In genomic region chr2:219171231-219171651, GRCh38 we compare ENCODE assay signal across 8 cellular contexts. TPM values are rescaled to one million over a fixed set of nuclear protein-coding genes. Genes with fewer than 3 reads are reported as not detected.
A peak's percentile ranks its signal among the peaks of the same experiment; 100 is the strongest.
DNase-seq lines count a peak whose midpoint lies in the region; ATAC-seq, FAIRE-seq and TF ChIP-seq lines count a peak whose summit lies in the region.

No MANE protein-coding gene starts in this region.

- peaks cover 33% of the 10 kb centered on the region for H3K4me1 ChIP-seq in HepG2 (ENCODE audit: insufficient read depth, low read length)

- TF ChIP-seq CTCF in HL-60 (IDR thresholded peaks at IDR 0.05; ENCODE audit: insufficient read depth, low read length) (peak; percentile 70), choroid plexus epithelial cell (conservative IDR thresholded peaks at IDR 0.05; ENCODE audit: low read depth, low read length) (peak; percentile 80), HepG2 (CRISPR knock-in tag; IDR thresholded peaks at IDR 0.05) (peak; percentile 72)

- POLR2A ChIA-PET in HepG2 (lab: Yijun Ruan, JAX) = interaction anchor here (0.8 to 10.4 kb wide), 7 partner anchors 11 to 216 kb away, joined by 3 to 227 read pairs (median 6); partner anchors contain the start of genes ANKZF1, ATG9A, DNPEP and GLB1L

- no peak overlapping the region for H3K27ac ChIP-seq in HL-60 (replicated peaks)
- H3K27ac ChIP-seq in HepG2 (ENCODE audit: extremely low read length, insufficient read depth, low read length) = no peak overlapping the region

- FAIRE-seq in HepG2 (lab: Jason Lieb, UNC) = peak; percentile 83

- in situ Hi-C loops in HepG2 (cut with HindIII; ENCODE audit: extremely low pct_ligation_motif_present, low pct_unique_long_range_greater_than_20kb) = loop anchor here (5.0 kb wide), 2 partner anchors 36 to 126 kb away; partner anchors contain the start of gene ZFAND2B

- no peak for TF ChIP-seq POLR2A in HepG2 (IDR thresholded peaks at IDR 0.05; ENCODE audit: insufficient read depth in 1 of 2, low read depth in 2 of 2, low read length in 2 of 2)

- H3K36me3 ChIP-seq in HepG2 (replicated peaks in 1 of 2; ENCODE audit: control insufficient read depth in 1 of 2, insufficient read depth in 2 of 2, low read length in 2 of 2) = peaks cover 7 to 23% of the 10 kb centered on the region in 2 experiments

- 67% methylated on average over 6 of the region's 6 CpGs for WGBS in HepG2 (ENCODE audit: low lambda C conversion rate)

- intact Hi-C loops in HepG2 (cut with micrococcal nuclease; ENCODE audit: unreplicated experiment) = loop anchor here (1.0 kb wide), 2 partner anchors 40 to 127 kb away; no protein-coding TSS in a partner anchor

- TF ChIP-seq RAD21 in HepG2 (CRISPR knock-in tag; IDR thresholded peaks at IDR 0.05) = peak; percentile 58

- peak; percentile 54 for ATAC-seq in HepG2

- no peak for TF ChIP-seq EP300 in HepG2 (IDR thresholded peaks at IDR 0.05; ENCODE audit: low read depth in 2 of 2, low read length in 2 of 2)
- TF ChIP-seq EP300 in HepG2 (CRISPR knock-in tag; IDR thresholded peaks at IDR 0.05; ENCODE audit: borderline replicate concordance) = no peak

- BruUV-seq in HepG2 (replicated peaks; lab: Mats Ljungman, UMichigan) = no TSS peak

- H3K27me3 ChIP-seq in HL-60 (ENCODE audit: insufficient read depth, poor library complexity, severe bottlenecking) (no peaks in the 10 kb centered on the region), HepG2 (ENCODE audit: control insufficient read depth in 1 of 2, insufficient read depth in 2 of 2, low read length in 2 of 2) (peaks cover 0 to 2% of the 10 kb centered on the region in 2 experiments; a peak in 1 of 5 replicates)

- H3K9me3 ChIP-seq in HepG2 (ENCODE audit: low read length) = no peaks in the 10 kb centered on the region

- CTCF ChIA-PET in HepG2 (lab: Yijun Ruan, JAX; ENCODE audit: low intra/inter-chr PET ratio, low total read pairs) = interaction anchor here (1.3 to 2.4 kb wide), 5 partner anchors 11 to 127 kb away, joined by 5 to 17 read pairs (median 11); partner anchors contain the start of gene NHEJ1

- peaks cover 8% of the 10 kb centered on the region for H3K79me2 ChIP-seq in HepG2 (ENCODE audit: insufficient read depth, low read length)

- no peaks in the 10 kb centered on the region for H4K20me1 ChIP-seq in HepG2 (ENCODE audit: insufficient read depth, low read length)

- no peak overlapping the region for H2AFZ ChIP-seq in HepG2 (ENCODE audit: low read length)

- no peak overlapping the region for H3K9ac ChIP-seq in HepG2 (ENCODE audit: insufficient read depth, low read depth, low read length)

- H3K4me2 ChIP-seq in HepG2 (ENCODE audit: low read depth, low read length) = no peak overlapping the region

- DNase-seq in DMS 273 (lab: John Stamatoyannopoulos, UW; ENCODE audit: unreplicated experiment) = peak; percentile 83
- DNase-seq in DMS 273 treated with DMSO at 0.1 percent for 48 hours (lab: John Stamatoyannopoulos, UW) = no peak
- peak in 1 of 2 experiments; percentile 46 for DNase-seq in HL-60 (ENCODE audit: low read depth in 1 of 2, low spot score in 1 of 2)
- peak; percentile 55 for DNase-seq in SK-N-DZ (ENCODE audit: low spot score)
- peak; percentile 88 for DNase-seq in choroid plexus epithelial cell (ENCODE audit: low read depth)
- DNase-seq in HepG2 (ENCODE audit: low spot score) = peak; percentile 62
- DNase-seq in stromal cell of bone marrow (ENCODE audit: low read depth) = peak; percentile 94
- no peak for DNase-seq in GF-D8 (lab: John Stamatoyannopoulos, UW)

- H3K4me3 ChIP-seq in HL-60 (replicated peaks; ENCODE audit: insufficient read depth, low read length) (no peak overlapping the region), choroid plexus epithelial cell (ENCODE audit: low read depth, low read length) (no peak overlapping the region), HepG2 (replicated peaks in 1 of 3; ENCODE audit: insufficient read depth in 1 of 3, low read depth in 2 of 3, low read length in 3 of 3) (no peak overlapping the region)

RNA-seq across cellular contexts. Expression of gene SLC23A3, which starts 1.4 kb away (rescaled TPM):
- 0.12 and 0.27 TPM in 2 replicates for polyA plus RNA-seq in SK-N-DZ (2014; cell fraction: cytosol; rRNA removed)
- polyA plus RNA-seq in SK-N-DZ (2014; cell fraction: nucleus; rRNA removed) = 2.8 and 3.0 TPM in 2 replicates
- total RNA-seq in HepG2 (2016; rRNA removed; fragmentation: Illumina TruSeq; extraction: Trizol) = 0.38 TPM in 1 of 2 replicates, not detected in the other
- total RNA-seq in HepG2 (2016; cell fraction: cytosol; rRNA removed; fragmentation: Illumina TruSeq; extraction: Trizol; ENCODE audit: low read depth) = 0.40 and 0.71 TPM in 2 replicates
- 0.37 TPM in 1 of 2 replicates, not detected in the other for total RNA-seq in HepG2 (2016; cell fraction: insoluble cytoplasmic fraction; rRNA removed; fragmentation: Illumina TruSeq; extraction: Trizol)
- 0.21 and 0.37 TPM in 2 replicates for total RNA-seq in HepG2 (2016; cell fraction: membrane; rRNA removed; fragmentation: Illumina TruSeq; extraction: Trizol)
- total RNA-seq in HepG2 (2016; cell fraction: nucleus; rRNA removed; fragmentation: Illumina TruSeq; extraction: Trizol) = 0.34 and 0.56 TPM in 2 replicates
- polyA plus RNA-seq in HepG2 (2011; rRNA removed) = 0.78 and 2.1 TPM in 2 replicates
- 0.10 and 0.12 TPM in 2 replicates for polyA plus RNA-seq in HepG2 (2011; cell fraction: cytosol; rRNA removed)
- 7.7 and 12.3 TPM in 2 replicates for polyA plus RNA-seq in HepG2 (2011; cell fraction: nucleus; rRNA removed)
- polyA plus RNA-seq in HepG2 (2012) = 0.89 and 1.8 TPM in 2 replicates
- polyA plus RNA-seq in HepG2 (2016; cell fraction: cytosol; fragmentation: Illumina TruSeq; extraction: Trizol; ENCODE audit: low read depth) = not detected in 2 replicates
- not detected in 2 replicates for polyA plus RNA-seq in HepG2 (2016; cell fraction: insoluble cytoplasmic fraction; fragmentation: Illumina TruSeq; extraction: Trizol; ENCODE audit: low read depth)
- not detected in 2 replicates for polyA plus RNA-seq in HepG2 (2016; cell fraction: membrane; fragmentation: Illumina TruSeq; extraction: Trizol; ENCODE audit: low read depth)
- polyA plus RNA-seq in HepG2 (2016; cell fraction: nucleus; fragmentation: Illumina TruSeq; extraction: Trizol; ENCODE audit: insufficient read depth, low read depth) = 2.0 and 2.1 TPM in 2 replicates
- 2.2 and 2.4 TPM in 2 replicates for polyA minus RNA-seq in HepG2 (2011; rRNA and poly(A)+ RNA removed; ENCODE audit: low replicate concordance)
- polyA minus RNA-seq in HepG2 (2011; cell fraction: cytosol; rRNA and poly(A)+ RNA removed) = 0.30 TPM in 1 of 2 replicates, not detected in the other
- polyA minus RNA-seq in HepG2 (2011; cell fraction: nucleus; rRNA and poly(A)+ RNA removed) = 3.2 and 5.2 TPM in 2 replicates

RNA-seq across cellular contexts. Expression of gene CNPPD1, which starts 5.5 kb away (rescaled TPM):
- 56.2 and 60.6 TPM in 2 replicates for polyA plus RNA-seq in SK-N-DZ (2014; cell fraction: cytosol; rRNA removed)
- polyA plus RNA-seq in SK-N-DZ (2014; cell fraction: nucleus; rRNA removed) = 38.7 and 46.6 TPM in 2 replicates
- 24.8 and 35.5 TPM in 2 replicates for total RNA-seq in HepG2 (2016; rRNA removed; fragmentation: Illumina TruSeq; extraction: Trizol)
- total RNA-seq in HepG2 (2016; cell fraction: cytosol; rRNA removed; fragmentation: Illumina TruSeq; extraction: Trizol; ENCODE audit: low read depth) = 5.6 and 5.7 TPM in 2 replicates
- total RNA-seq in HepG2 (2016; cell fraction: insoluble cytoplasmic fraction; rRNA removed; fragmentation: Illumina TruSeq; extraction: Trizol) = 24.2 and 37.7 TPM in 2 replicates
- 10.3 and 10.6 TPM in 2 replicates for total RNA-seq in HepG2 (2016; cell fraction: membrane; rRNA removed; fragmentation: Illumina TruSeq; extraction: Trizol)
- 27.6 TPM in 2 replicates for total RNA-seq in HepG2 (2016; cell fraction: nucleus; rRNA removed; fragmentation: Illumina TruSeq; extraction: Trizol)
- 49.4 and 60.7 TPM in 2 replicates for polyA plus RNA-seq in HepG2 (2011; rRNA removed)
- polyA plus RNA-seq in HepG2 (2011; cell fraction: cytosol; rRNA removed) = 45.0 and 48.2 TPM in 2 replicates
- 83.0 and 83.9 TPM in 2 replicates for polyA plus RNA-seq in HepG2 (2011; cell fraction: nucleus; rRNA removed)
- 34.1 and 38.6 TPM in 2 replicates for polyA plus RNA-seq in HepG2 (2012)
- polyA plus RNA-seq in HepG2 (2016; cell fraction: cytosol; fragmentation: Illumina TruSeq; extraction: Trizol; ENCODE audit: low read depth) = 5.2 and 5.3 TPM in 2 replicates
- polyA plus RNA-seq in HepG2 (2016; cell fraction: insoluble cytoplasmic fraction; fragmentation: Illumina TruSeq; extraction: Trizol; ENCODE audit: low read depth) = 27.2 and 31.3 TPM in 2 replicates
- 8.6 and 9.8 TPM in 2 replicates for polyA plus RNA-seq in HepG2 (2016; cell fraction: membrane; fragmentation: Illumina TruSeq; extraction: Trizol; ENCODE audit: low read depth)
- polyA plus RNA-seq in HepG2 (2016; cell fraction: nucleus; fragmentation: Illumina TruSeq; extraction: Trizol; ENCODE audit: insufficient read depth, low read depth) = 62.0 and 62.4 TPM in 2 replicates
- 12.3 and 51.1 TPM in 2 replicates for polyA minus RNA-seq in HepG2 (2011; rRNA and poly(A)+ RNA removed; ENCODE audit: low replicate concordance)
- 13.9 and 15.4 TPM in 2 replicates for polyA minus RNA-seq in HepG2 (2011; cell fraction: cytosol; rRNA and poly(A)+ RNA removed)
- 14.2 and 14.8 TPM in 2 replicates for polyA minus RNA-seq in HepG2 (2011; cell fraction: nucleus; rRNA and poly(A)+ RNA removed)

RNA-seq across cellular contexts. Expression of gene RETREG2, which starts 6.8 kb away (rescaled TPM):
- 70.9 and 75.3 TPM in 2 replicates for polyA plus RNA-seq in SK-N-DZ (2014; cell fraction: cytosol; rRNA removed)
- polyA plus RNA-seq in SK-N-DZ (2014; cell fraction: nucleus; rRNA removed) = 59.0 and 78.6 TPM in 2 replicates
- 59.7 and 86.0 TPM in 2 replicates for total RNA-seq in HepG2 (2016; rRNA removed; fragmentation: Illumina TruSeq; extraction: Trizol)
- total RNA-seq in HepG2 (2016; cell fraction: cytosol; rRNA removed; fragmentation: Illumina TruSeq; extraction: Trizol; ENCODE audit: low read depth) = 29.5 and 34.8 TPM in 2 replicates
- total RNA-seq in HepG2 (2016; cell fraction: insoluble cytoplasmic fraction; rRNA removed; fragmentation: Illumina TruSeq; extraction: Trizol) = 56.6 and 88.6 TPM in 2 replicates
- total RNA-seq in HepG2 (2016; cell fraction: membrane; rRNA removed; fragmentation: Illumina TruSeq; extraction: Trizol) = 119 and 127 TPM in 2 replicates
- 52.2 and 63.7 TPM in 2 replicates for total RNA-seq in HepG2 (2016; cell fraction: nucleus; rRNA removed; fragmentation: Illumina TruSeq; extraction: Trizol)
- 134 and 137 TPM in 2 replicates for polyA plus RNA-seq in HepG2 (2011; rRNA removed)
- polyA plus RNA-seq in HepG2 (2011; cell fraction: cytosol; rRNA removed) = 145 and 149 TPM in 2 replicates
- polyA plus RNA-seq in HepG2 (2011; cell fraction: nucleus; rRNA removed) = 127 and 155 TPM in 2 replicates
- polyA plus RNA-seq in HepG2 (2012) = 82.7 and 89.2 TPM in 2 replicates
- polyA plus RNA-seq in HepG2 (2016; cell fraction: cytosol; fragmentation: Illumina TruSeq; extraction: Trizol; ENCODE audit: low read depth) = 47.5 and 51.2 TPM in 2 replicates
- 51.2 and 58.4 TPM in 2 replicates for polyA plus RNA-seq in HepG2 (2016; cell fraction: insoluble cytoplasmic fraction; fragmentation: Illumina TruSeq; extraction: Trizol; ENCODE audit: low read depth)
- polyA plus RNA-seq in HepG2 (2016; cell fraction: membrane; fragmentation: Illumina TruSeq; extraction: Trizol; ENCODE audit: low read depth) = 95.6 and 101 TPM in 2 replicates
- 84.0 and 89.2 TPM in 2 replicates for polyA plus RNA-seq in HepG2 (2016; cell fraction: nucleus; fragmentation: Illumina TruSeq; extraction: Trizol; ENCODE audit: insufficient read depth, low read depth)
- 148 and 315 TPM in 2 replicates for polyA minus RNA-seq in HepG2 (2011; rRNA and poly(A)+ RNA removed; ENCODE audit: low replicate concordance)
- 63.9 and 70.8 TPM in 2 replicates for polyA minus RNA-seq in HepG2 (2011; cell fraction: cytosol; rRNA and poly(A)+ RNA removed)
- 91.3 and 97.2 TPM in 2 replicates for polyA minus RNA-seq in HepG2 (2011; cell fraction: nucleus; rRNA and poly(A)+ RNA removed)

RNA-seq across cellular contexts. Expression of gene NHEJ1, which starts 10.6 kb away (rescaled TPM):
- 33.1 and 34.2 TPM in 2 replicates for polyA plus RNA-seq in SK-N-DZ (2014; cell fraction: cytosol; rRNA removed)
- polyA plus RNA-seq in SK-N-DZ (2014; cell fraction: nucleus; rRNA removed) = 13.9 and 14.7 TPM in 2 replicates
- total RNA-seq in HepG2 (2016; rRNA removed; fragmentation: Illumina TruSeq; extraction: Trizol) = 30.7 and 42.1 TPM in 2 replicates
- 6.5 and 7.7 TPM in 2 replicates for total RNA-seq in HepG2 (2016; cell fraction: cytosol; rRNA removed; fragmentation: Illumina TruSeq; extraction: Trizol; ENCODE audit: low read depth)
- total RNA-seq in HepG2 (2016; cell fraction: insoluble cytoplasmic fraction; rRNA removed; fragmentation: Illumina TruSeq; extraction: Trizol) = 30.0 and 42.5 TPM in 2 replicates
- 17.1 and 17.3 TPM in 2 replicates for total RNA-seq in HepG2 (2016; cell fraction: membrane; rRNA removed; fragmentation: Illumina TruSeq; extraction: Trizol)
- 16.1 and 17.3 TPM in 2 replicates for total RNA-seq in HepG2 (2016; cell fraction: nucleus; rRNA removed; fragmentation: Illumina TruSeq; extraction: Trizol)
- polyA plus RNA-seq in HepG2 (2011; rRNA removed) = 23.8 and 30.0 TPM in 2 replicates
- 23.3 and 26.7 TPM in 2 replicates for polyA plus RNA-seq in HepG2 (2011; cell fraction: cytosol; rRNA removed)
- polyA plus RNA-seq in HepG2 (2011; cell fraction: nucleus; rRNA removed) = 12.3 and 14.8 TPM in 2 replicates
- 20.2 and 22.8 TPM in 2 replicates for polyA plus RNA-seq in HepG2 (2012)
- polyA plus RNA-seq in HepG2 (2016; cell fraction: cytosol; fragmentation: Illumina TruSeq; extraction: Trizol; ENCODE audit: low read depth) = 5.5 and 6.1 TPM in 2 replicates
- 35.8 and 40.0 TPM in 2 replicates for polyA plus RNA-seq in HepG2 (2016; cell fraction: insoluble cytoplasmic fraction; fragmentation: Illumina TruSeq; extraction: Trizol; ENCODE audit: low read depth)
- polyA plus RNA-seq in HepG2 (2016; cell fraction: membrane; fragmentation: Illumina TruSeq; extraction: Trizol; ENCODE audit: low read depth) = 11.3 and 13.4 TPM in 2 replicates
- polyA plus RNA-seq in HepG2 (2016; cell fraction: nucleus; fragmentation: Illumina TruSeq; extraction: Trizol; ENCODE audit: insufficient read depth, low read depth) = 14.3 and 14.5 TPM in 2 replicates
- 47.0 and 114 TPM in 2 replicates for polyA minus RNA-seq in HepG2 (2011; rRNA and poly(A)+ RNA removed; ENCODE audit: low replicate concordance)
- 20.4 and 25.8 TPM in 2 replicates for polyA minus RNA-seq in HepG2 (2011; cell fraction: cytosol; rRNA and poly(A)+ RNA removed)
- 19.6 and 28.0 TPM in 2 replicates for polyA minus RNA-seq in HepG2 (2011; cell fraction: nucleus; rRNA and poly(A)+ RNA removed)

RNA-seq across cellular contexts. Expression of gene ZFAND2B, which starts 35.3 kb away (rescaled TPM):
- polyA plus RNA-seq in SK-N-DZ (2014; cell fraction: cytosol; rRNA removed) = 41.2 and 56.3 TPM in 2 replicates
- 137 and 156 TPM in 2 replicates for polyA plus RNA-seq in SK-N-DZ (2014; cell fraction: nucleus; rRNA removed)
- 39.4 and 53.3 TPM in 2 replicates for total RNA-seq in HepG2 (2016; rRNA removed; fragmentation: Illumina TruSeq; extraction: Trizol)
- total RNA-seq in HepG2 (2016; cell fraction: cytosol; rRNA removed; fragmentation: Illumina TruSeq; extraction: Trizol; ENCODE audit: low read depth) = 97.6 and 112 TPM in 2 replicates
- total RNA-seq in HepG2 (2016; cell fraction: insoluble cytoplasmic fraction; rRNA removed; fragmentation: Illumina TruSeq; extraction: Trizol) = 37.3 and 56.7 TPM in 2 replicates
- 81.3 and 81.5 TPM in 2 replicates for total RNA-seq in HepG2 (2016; cell fraction: membrane; rRNA removed; fragmentation: Illumina TruSeq; extraction: Trizol)
- total RNA-seq in HepG2 (2016; cell fraction: nucleus; rRNA removed; fragmentation: Illumina TruSeq; extraction: Trizol) = 38.7 and 41.0 TPM in 2 replicates
- 115 and 139 TPM in 2 replicates for polyA plus RNA-seq in HepG2 (2011; rRNA removed)
- 86.0 and 119 TPM in 2 replicates for polyA plus RNA-seq in HepG2 (2011; cell fraction: cytosol; rRNA removed)
- polyA plus RNA-seq in HepG2 (2011; cell fraction: nucleus; rRNA removed) = 440 and 456 TPM in 2 replicates
- polyA plus RNA-seq in HepG2 (2012) = 61.3 and 62.2 TPM in 2 replicates
- polyA plus RNA-seq in HepG2 (2016; cell fraction: cytosol; fragmentation: Illumina TruSeq; extraction: Trizol; ENCODE audit: low read depth) = 85.1 and 89.2 TPM in 2 replicates
- polyA plus RNA-seq in HepG2 (2016; cell fraction: insoluble cytoplasmic fraction; fragmentation: Illumina TruSeq; extraction: Trizol; ENCODE audit: low read depth) = 42.7 and 45.5 TPM in 2 replicates
- polyA plus RNA-seq in HepG2 (2016; cell fraction: membrane; fragmentation: Illumina TruSeq; extraction: Trizol; ENCODE audit: low read depth) = 68.1 and 69.5 TPM in 2 replicates
- 75.7 and 78.1 TPM in 2 replicates for polyA plus RNA-seq in HepG2 (2016; cell fraction: nucleus; fragmentation: Illumina TruSeq; extraction: Trizol; ENCODE audit: insufficient read depth, low read depth)
- polyA minus RNA-seq in HepG2 (2011; rRNA and poly(A)+ RNA removed; ENCODE audit: low replicate concordance) = 29.2 and 84.0 TPM in 2 replicates
- polyA minus RNA-seq in HepG2 (2011; cell fraction: cytosol; rRNA and poly(A)+ RNA removed) = 21.6 and 22.7 TPM in 2 replicates
- 88.6 and 99.7 TPM in 2 replicates for polyA minus RNA-seq in HepG2 (2011; cell fraction: nucleus; rRNA and poly(A)+ RNA removed)

Comparison
In these comparisons a context has a peak if more than half of its experiments do, and no peak if none do; other contexts are left out.
1. DNase-seq: peak in DMS 273 (single experiment), SK-N-DZ (single experiment), choroid plexus epithelial cell (single experiment), HepG2 (single experiment) and stromal cell of bone marrow (single experiment); none in DMS 273 treated with DMSO at 0.1 percent for 48 hours (single experiment) and GF-D8 (single experiment).
2. Peak in every context shown above with its lines, with median percentiles within 50 percentile points of each other: CTCF ChIP-seq.